In genomic region chr9:93295456-93296076, GRCh38 we compare ENCODE assay signal across 20 cellular contexts.
DNase-seq lines count a peak whose midpoint lies in the region; ATAC-seq and TF ChIP-seq lines count a peak whose summit lies in the region.
"Had no signal": no experiment of that assay in that cellular context is flagged by ENCODE, and none has a peak within 500 bp of the region (broad histone marks: within the 10 kb centered on the region; RNA-seq: fewer than 3 reads in every experiment).

No MANE protein-coding gene starts in this region.

- H3K27me3 ChIP-seq in SU-DHL-6 (ENCODE audit: low read length) (no peaks in the 10 kb centered on the region), osteoblast (ENCODE audit: insufficient read depth, low read length) (no peaks in the 10 kb centered on the region)
- H3K27me3 ChIP-seq: BLaER1 had no signal

- TF ChIP-seq CTCF in GM12865 (IDR thresholded peaks at IDR 0.05; ENCODE audit: insufficient read depth, low read depth, low read length, missing control alignments) (no peak), SU-DHL-6 (IDR thresholded peaks at IDR 0.05; ENCODE audit: insufficient read depth, low read length, poor library complexity, severe bottlenecking) (no peak), osteoblast (IDR thresholded peaks at IDR 0.05; ENCODE audit: extremely low read depth, low read depth, low read length) (no peak), RWPE1 (conservative IDR thresholded peaks at IDR 0.05; ENCODE audit: low read depth) (no peak)

- H3K9me3 ChIP-seq in SU-DHL-6 (ENCODE audit: insufficient read depth, low read length) (no peaks in the 10 kb centered on the region), osteoblast (ENCODE audit: low read depth, low read length) (no peaks in the 10 kb centered on the region)
- H3K9me3 ChIP-seq: A549, BLaER1, upper lobe of right lung had no signal

- no peaks in the 10 kb centered on the region for H3K4me1 ChIP-seq in osteoblast (ENCODE audit: insufficient read depth, low read length)
- H3K4me1 ChIP-seq: upper lobe of right lung had no signal

- H3K79me2 ChIP-seq in SU-DHL-6 (ENCODE audit: insufficient read depth, low read length) (no peaks in the 10 kb centered on the region), osteoblast (ENCODE audit: insufficient read depth, low read length) (no peaks in the 10 kb centered on the region)

- H3K9ac ChIP-seq in SU-DHL-6 (ENCODE audit: low read length): no peak overlapping the region
- H3K9ac ChIP-seq: BLaER1 had no signal

- H3K27ac ChIP-seq in SU-DHL-6 (ENCODE audit: low read depth, low read length) (peak overlapping the region; percentile 43), osteoblast (ENCODE audit: low read depth, low read length) (no peak overlapping the region), RWPE1 (no peak overlapping the region)
- H3K27ac ChIP-seq: A549, PC-9, upper lobe of right lung had no signal

- H3K4me3 ChIP-seq in GM12865 (ENCODE audit: low read depth, low read length) (no peak overlapping the region), SU-DHL-6 (ENCODE audit: insufficient read depth, low read length, poor library complexity, severe bottlenecking) (no peak overlapping the region), osteoblast (ENCODE audit: insufficient read depth, low read length) (no peak overlapping the region)
- H3K4me3 ChIP-seq: A549, BLaER1, PC-9, upper lobe of right lung had no signal

- no peaks in the 10 kb centered on the region for H3F3A ChIP-seq in SU-DHL-6 (ENCODE audit: insufficient read depth)

- POLR2A ChIA-PET in RWPE1 (lab: Yijun Ruan, JAX; ENCODE audit: low non-redundant PET): no interaction called here

- H3K4me2 ChIP-seq in SU-DHL-6 (ENCODE audit: low read depth, low read length, poor library complexity, severe bottlenecking) (peak overlapping the region; percentile 26), osteoblast (ENCODE audit: insufficient read depth, low read length) (no peak overlapping the region)
- H3K4me2 ChIP-seq: A549, PC-9 had no signal

- no peak for ATAC-seq in HG02852 (IDR thresholded peaks at IDR 0.05; ENCODE audit: unreplicated experiment)
- ATAC-seq: HCT116, upper lobe of right lung had no signal

- CTCF ChIA-PET in RWPE1 (lab: Yijun Ruan, JAX): interaction anchor here (0.6 to 1.9 kb wide), 3 partner anchors 9 to 187 kb away, joined by 3 to 10 read pairs (median 4); no protein-coding TSS in a partner anchor

- H2AFZ ChIP-seq in SU-DHL-6 (ENCODE audit: low read depth, low read length, severe bottlenecking) (no peak overlapping the region), osteoblast (ENCODE audit: low read length) (no peak overlapping the region)
- H2AFZ ChIP-seq: PC-9 had no signal

- H3K36me3 ChIP-seq in SU-DHL-6 (ENCODE audit: low read length): no peaks in the 10 kb centered on the region
- no peaks in the 10 kb centered on the region for H3K36me3 ChIP-seq in osteoblast (ENCODE audit: insufficient read depth, low read length)
- H3K36me3 ChIP-seq: upper lobe of right lung had no signal

- DNase-seq in activated CD4-positive, alpha-beta T cell treated with anti-CD3 and anti-CD28 coated beads for 48 hours: peak; percentile 5
- no peak for DNase-seq in activated CD4-positive, alpha-beta T cell treated with anti-CD3 and anti-CD28 coated beads, Interleukin-2, amount 50 U/mL, for 48 hours
- DNase-seq in GM12865 (ENCODE audit: low read depth): peak; percentile 12
- peak; percentile 52 for DNase-seq in osteoblast (ENCODE audit: insufficient read length, low spot score, missing footprints)
- no peak for DNase-seq in RWPE1 (ENCODE audit: low spot score)
- DNase-seq in GM19238 (ENCODE audit: insufficient read length, low spot score): no peak
- DNase-seq: activated naive CD4-positive, alpha-beta T cell treated with anti-CD3 and anti-CD28 coated beads, Interleukin-2, amount 50 U/mL, for 16 hours; dermis blood vessel endothelial cell; EL; Kasumi-1; mesenchymal stem cell; NCI-H1105; NCI-H2081 treated with DMSO at 0.1 percent for 48 hours had no signal

- H4K20me1 ChIP-seq in SU-DHL-6 (ENCODE audit: low read depth, low read length) (no peaks in the 10 kb centered on the region), osteoblast (ENCODE audit: insufficient read depth, low read length) (no peaks in the 10 kb centered on the region)
- H4K20me1 ChIP-seq: BLaER1 had no signal

- no peaks in the 10 kb centered on the region for H3K9me2 ChIP-seq in SU-DHL-6 (replicated peaks; ENCODE audit: insufficient read depth, low read length)

Comparison
In these comparisons a context has a peak if more than half of its experiments do, and no peak if none do; other contexts are left out.
1. DNase-seq: peak in activated CD4-positive, alpha-beta T cell treated with anti-CD3 and anti-CD28 coated beads for 48 hours (single experiment), GM12865 (single experiment) and osteoblast (single experiment); none in activated CD4-positive, alpha-beta T cell treated with anti-CD3 and anti-CD28 coated beads, Interleukin-2, amount 50 U/mL, for 48 hours (0 of 2), RWPE1 (single experiment) and GM19238 (single experiment).